ENCODE assay signal across 1 cellular context in the genomic region with DNA sequence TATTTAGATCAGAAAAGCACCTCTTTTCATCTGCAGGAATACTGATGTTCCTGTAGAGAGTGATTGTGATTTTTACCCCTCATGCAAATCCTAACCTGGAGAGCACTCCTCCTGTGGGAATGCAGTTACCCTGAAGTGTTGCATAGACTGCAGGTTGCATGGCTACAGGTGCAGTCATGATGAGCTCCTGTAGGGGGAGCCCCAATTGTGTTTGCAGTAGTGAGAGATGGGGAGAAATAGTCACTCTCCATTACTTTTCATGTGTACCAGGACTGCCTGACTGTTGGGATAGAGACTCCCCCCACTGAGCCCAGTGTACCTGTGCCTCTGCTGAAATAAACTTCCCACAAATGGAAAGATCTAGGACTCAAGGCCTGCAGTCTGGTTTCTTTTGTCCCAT.
TF ChIP-seq lines count a peak whose summit lies in the region.

No MANE protein-coding gene starts in this region.

TF ChIP-seq in GM12878, 131 proteins besides CTCF, POLR2A, EP300 and RAD21 (continued from another document):
- TF ChIP-seq PBX3 (IDR thresholded peaks at IDR 0.05; ENCODE audit: insufficient replicate concordance, low read depth, low read length) (no peak), YY1 (IDR thresholded peaks at IDR 0.05; ENCODE audit: low read depth, low read length) (0 out of 2 replicates have a peak, but pooled peaks have one; percentile 19)
